1 cellular context compared by ENCODE assay signal in genomic region chr22:38744981-38745380, GRCh38.
A peak's percentile ranks its signal among the peaks of the same experiment; 100 is the strongest.
TF ChIP-seq lines count a peak whose summit lies in the region.

No MANE protein-coding gene starts in this region.

TF ChIP-seq in HepG2, 621 proteins besides CTCF, POLR2A, EP300 and RAD21 (continued from another document and continues in another):
- TF ChIP-seq ZNF318 (CRISPR knock-in tag; IDR thresholded peaks at IDR 0.05) (no peak), ZFP36L2 (CRISPR knock-in tag; IDR thresholded peaks at IDR 0.05) (no peak), UBTF (CRISPR knock-in tag; IDR thresholded peaks at IDR 0.05) (no peak), CENPT (CRISPR knock-in tag; IDR thresholded peaks at IDR 0.05; ENCODE audit: low read depth) (no peak), SAP130 (CRISPR knock-in tag; IDR thresholded peaks at IDR 0.05; ENCODE audit: low read depth) (peak; percentile 18; the same call in 1 of the 2 replicates), NFE2L1 (CRISPR knock-in tag; IDR thresholded peaks at IDR 0.05; ENCODE audit: borderline replicate concordance) (no peak), RFX3 (CRISPR knock-in tag; IDR thresholded peaks at IDR 0.05) (no peak), SNAPC2 (CRISPR knock-in tag; IDR thresholded peaks at IDR 0.05) (no peak), ZBTB10 (CRISPR knock-in tag; IDR thresholded peaks at IDR 0.05; ENCODE audit: borderline replicate concordance) (no peak), USF2 (IDR thresholded peaks at IDR 0.05; ENCODE audit: low read depth, low read length) (no peak), USF2 (CRISPR knock-in tag; IDR thresholded peaks at IDR 0.05; ENCODE audit: borderline replicate concordance) (no peak), ZNF180 (CRISPR knock-in tag; IDR thresholded peaks at IDR 0.05; ENCODE audit: borderline replicate concordance, low read depth) (no peak), ZMYM3 (CRISPR knock-in tag; IDR thresholded peaks at IDR 0.05) (no peak), ARID4A (CRISPR knock-in tag; IDR thresholded peaks at IDR 0.05; ENCODE audit: borderline replicate concordance) (peak; percentile 52; the same call in 1 of the 2 replicates), ZNF256 (CRISPR knock-in tag; conservative IDR thresholded peaks at IDR 0.05) (no peak), ATF4 (CRISPR knock-in tag; IDR thresholded peaks at IDR 0.05) (no peak), CEBPG (CRISPR knock-in tag; IDR thresholded peaks at IDR 0.05) (no peak), SOX6 (IDR thresholded peaks at IDR 0.05) (no peak), SOX6 (CRISPR knock-in tag; IDR thresholded peaks at IDR 0.05) (peak; percentile 20; the same call in 1 of the 2 replicates), MYPOP (CRISPR knock-in tag; IDR thresholded peaks at IDR 0.05) (no peak), XRCC5 (optimal IDR thresholded peaks at IDR 0.05; ENCODE audit: low read length) (no peak), ATF7-NPFF (CRISPR knock-in tag; IDR thresholded peaks at IDR 0.05; ENCODE audit: low read depth) (no peak), REL (CRISPR knock-in tag; conservative IDR thresholded peaks at IDR 0.05) (no peak), ZNF207 (IDR thresholded peaks at IDR 0.05; ENCODE audit: borderline replicate concordance) (no peak), NR2F1 (CRISPR knock-in tag; IDR thresholded peaks at IDR 0.05) (no peak), KAT7 (CRISPR knock-in tag; IDR thresholded peaks at IDR 0.05; ENCODE audit: borderline replicate concordance) (no peak), MAZ (IDR thresholded peaks at IDR 0.05; ENCODE audit: borderline replicate concordance, low read depth, low read length) (no peak), MAZ (CRISPR knock-in tag; IDR thresholded peaks at IDR 0.05; ENCODE audit: low read depth) (no peak), HIVEP1 (CRISPR knock-in tag; IDR thresholded peaks at IDR 0.05) (0 out of 2 replicates have a peak, but pooled peaks have one; percentile 28), ZFP37 (CRISPR knock-in tag; IDR thresholded peaks at IDR 0.05; ENCODE audit: borderline replicate concordance) (no peak), ZNF451 (CRISPR knock-in tag; IDR thresholded peaks at IDR 0.05) (no peak), ZNF383 (CRISPR knock-in tag; IDR thresholded peaks at IDR 0.05; ENCODE audit: borderline replicate concordance) (no peak), RXRA (CRISPR knock-in tag; IDR thresholded peaks at IDR 0.05) (0 out of 2 replicates have a peak, but pooled peaks have one; percentile 19), HOXA9 (CRISPR knock-in tag; IDR thresholded peaks at IDR 0.05; ENCODE audit: borderline replicate concordance) (no peak), AKAP8 (CRISPR knock-in tag; IDR thresholded peaks at IDR 0.05) (no peak), FOXC1 (CRISPR knock-in tag; IDR thresholded peaks at IDR 0.05; ENCODE audit: borderline replicate concordance) (no peak), ZBTB38 (CRISPR knock-in tag; IDR thresholded peaks at IDR 0.05) (peak; percentile 58; the same call in 1 of the 2 replicates), MXD1 (CRISPR knock-in tag; IDR thresholded peaks at IDR 0.05) (0 out of 2 replicates have a peak, but pooled peaks have one; percentile 49), NR2F6 (IDR thresholded peaks at IDR 0.05) (no peak), NR2F6 (CRISPR knock-in tag; IDR thresholded peaks at IDR 0.05) (no peak), PPARG (CRISPR knock-in tag; conservative IDR thresholded peaks at IDR 0.05) (no peak), PRPF4 (IDR thresholded peaks at IDR 0.05; ENCODE audit: low read depth, low read length, poor library complexity, severe bottlenecking) (no peak)
